Comparison of ENCODE assay signal across 8 cellular contexts in the genomic region with DNA sequence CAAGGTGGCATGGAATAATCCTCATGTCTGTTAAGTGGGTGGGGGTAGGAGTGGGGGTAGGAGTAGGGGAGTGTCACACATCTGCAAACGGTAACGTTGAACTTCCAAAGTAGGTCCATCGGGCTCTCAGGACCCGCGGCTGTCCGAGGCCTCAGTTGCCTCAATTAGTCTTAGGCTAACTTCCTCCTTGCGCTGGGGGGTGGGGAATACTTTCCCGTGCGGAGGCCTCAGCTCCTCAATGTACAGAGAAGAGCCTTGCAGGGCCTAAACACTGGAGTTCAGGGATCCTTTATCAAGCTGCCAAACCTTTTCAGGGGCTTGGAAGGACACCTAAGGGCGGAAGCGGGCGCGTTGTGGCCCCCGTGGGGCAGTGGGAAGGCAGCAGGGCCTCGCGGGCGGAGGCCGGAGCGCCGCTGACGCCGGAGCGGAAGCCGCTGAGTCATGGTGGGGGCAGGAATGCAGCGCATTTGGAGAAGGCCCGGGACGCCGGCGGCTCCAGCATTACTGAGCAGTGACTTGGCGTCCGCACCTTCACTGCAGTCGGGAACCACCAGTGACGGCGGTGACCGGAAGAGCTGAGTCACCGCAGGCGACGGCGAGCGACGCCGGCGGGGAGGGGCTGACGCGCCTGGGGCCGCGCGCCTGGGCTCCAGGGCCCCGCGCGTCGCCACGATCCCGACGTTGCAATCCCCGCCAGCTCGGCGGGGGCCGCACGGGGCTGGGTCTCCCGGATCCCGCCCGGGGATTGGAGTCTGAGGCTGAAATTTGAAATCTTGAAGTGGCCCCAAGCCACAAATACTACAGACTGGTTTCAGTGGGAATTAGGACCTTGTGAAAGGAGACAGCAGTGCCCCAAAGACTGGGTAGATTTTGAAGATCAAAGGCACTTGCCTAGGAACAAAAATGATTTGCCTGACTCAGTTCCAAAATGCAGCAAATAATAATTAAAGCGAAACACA. TPM values are rescaled to one million over a fixed set of nuclear protein-coding genes. Genes with fewer than 3 reads are reported as not detected.
DNase-seq lines count a peak whose midpoint lies in the region; ATAC-seq and TF ChIP-seq lines count a peak whose summit lies in the region.

No MANE protein-coding gene starts in this region.

- H3K4me3 Mint-ChIP-seq in neural crest cell = peak overlapping the region; percentile 85
- peak overlapping the region; percentile 83 to 88 for H3K4me3 Mint-ChIP-seq in stimulated activated naive CD8-positive, alpha-beta T cell treated with anti-CD3 and anti-CD28 coated beads, Interleukin-15, amount 100 ng/mL, for 72 hours

- TF ChIP-seq RAD21 in HCT116 (IDR thresholded peaks at IDR 0.05; ENCODE audit: low read depth) = peak; percentile 50

- H3K9me3 Mint-ChIP-seq in neural crest cell = no peaks in the 10 kb centered on the region
- no peaks in the 10 kb centered on the region for H3K9me3 Mint-ChIP-seq in stimulated activated naive CD8-positive, alpha-beta T cell treated with anti-CD3 and anti-CD28 coated beads, Interleukin-15, amount 100 ng/mL, for 72 hours

- peak overlapping the region; percentile 98 for H3K27ac Mint-ChIP-seq in neural crest cell (ENCODE audit: unreplicated experiment)
- peak overlapping the region; percentile 92 for H3K27ac Mint-ChIP-seq in stimulated activated naive CD8-positive, alpha-beta T cell treated with anti-CD3 and anti-CD28 coated beads, Interleukin-15, amount 100 ng/mL, for 72 hours

- H3K4me3 ChIP-seq in HCT116 (replicated peaks in 1 of 2; ENCODE audit: low read depth in 1 of 2, low read length in 2 of 2) (peak overlapping the region; percentile 34 to 44), MM.1S (ENCODE audit: low read length) (peak overlapping the region; percentile 84), foreskin fibroblast (ENCODE audit: low read depth in 1 of 2, low read length in 2 of 2) (peak overlapping the region; percentile 38 to 62)

- peaks cover 27% of the 10 kb centered on the region for H3K4me1 Mint-ChIP-seq in neural crest cell
- H3K4me1 Mint-ChIP-seq in stimulated activated naive CD8-positive, alpha-beta T cell treated with anti-CD3 and anti-CD28 coated beads, Interleukin-15, amount 100 ng/mL, for 72 hours = peaks cover 39% of the 10 kb centered on the region

- H3K4me1 ChIP-seq in HCT116 (ENCODE audit: control insufficient read depth in 1 of 2, insufficient read depth in 2 of 2, low read length in 2 of 2) (peaks cover 34 to 48% of the 10 kb centered on the region in 2 experiments), MM.1S (ENCODE audit: low read length) (peaks cover 8% of the 10 kb centered on the region)

- TF ChIP-seq CTCF in HCT116 (IDR thresholded peaks at IDR 0.05 in 2 of 3, conservative IDR thresholded peaks at IDR 0.05 in 1 of 3; ENCODE audit: borderline replicate concordance in 1 of 3, insufficient read depth in 1 of 3, low read depth in 2 of 3, low read length in 2 of 3) (no peak), MM.1S (IDR thresholded peaks at IDR 0.05; ENCODE audit: low read length) (no peak), foreskin fibroblast (IDR thresholded peaks at IDR 0.05; ENCODE audit: low read depth, low read length) (no peak), neural crest cell (conservative IDR thresholded peaks at IDR 0.05) (no peak)

- H3K36me3 ChIP-seq in HCT116 (ENCODE audit: control insufficient read depth in 1 of 2, insufficient read depth in 2 of 2, low read length in 2 of 2) (no peaks in the 10 kb centered on the region), MM.1S (replicated peaks; ENCODE audit: insufficient read depth, low read length) (no peaks in the 10 kb centered on the region)

- no peaks in the 10 kb centered on the region for H3K79me2 ChIP-seq in HCT116 (ENCODE audit: insufficient read depth, low read length)
- H3K79me2 ChIP-seq in MM.1S (ENCODE audit: low read length) = no peaks in the 10 kb centered on the region

- intact Hi-C loops in HCT116 (cut with micrococcal nuclease) = loop anchor here (1.0 to 2.0 kb wide), 3 partner anchors 21 to 97 kb away; partner anchors contain the start of genes IPO7, TMEM41B and ZNF143

- H3K27me3 ChIP-seq in HCT116 (ENCODE audit: insufficient read depth, low read length) = no peaks in the 10 kb centered on the region
- H3K27me3 ChIP-seq in MM.1S (replicated peaks; ENCODE audit: insufficient read depth, low read length) = no peaks in the 10 kb centered on the region

- no peaks in the 10 kb centered on the region for H3K36me3 Mint-ChIP-seq in neural crest cell (ENCODE audit: low read depth)

- H3K9ac ChIP-seq in HCT116 (ENCODE audit: low read length) = peak overlapping the region; percentile 69
- H3K9ac ChIP-seq in MM.1S (ENCODE audit: low read length) = peak overlapping the region; percentile 94

- POLR2A ChIA-PET in HCT116 (lab: Charles Lee) = interaction anchor here (0.5 to 3.3 kb wide), 12 partner anchors 8 to 97 kb away, joined by 3 to 12 read pairs (median 4); partner anchors contain the start of genes IPO7, TMEM41B and ZNF143

- CTCF ChIA-PET in HCT116 (lab: Charles Lee) = no interaction called here

- H3K4me2 ChIP-seq in HCT116 (ENCODE audit: low read length) = peak overlapping the region; percentile 70
- H3K4me2 ChIP-seq in MM.1S (ENCODE audit: low read depth, low read length) = peak overlapping the region; percentile 99

- H3K27ac ChIP-seq in HCT116 (ENCODE audit: low read depth, low read length) (peak overlapping the region; percentile 99), MM.1S (ENCODE audit: low read length) (peak overlapping the region; percentile 96)

- TSS peak; percentile 89 for BruUV-seq in HCT116 (replicated peaks; lab: Mats Ljungman, UMichigan)

- H3K9me3 ChIP-seq in HCT116 (ENCODE audit: control insufficient read depth in 1 of 2, insufficient read depth in 1 of 2, low read depth in 1 of 2, low read length in 2 of 2) = no peaks in the 10 kb centered on the region
- H3K9me3 ChIP-seq in MM.1S (replicated peaks; ENCODE audit: insufficient read depth, low read length) = no peaks in the 10 kb centered on the region

- H2AFZ ChIP-seq in HCT116 (ENCODE audit: low read depth, low read length, poor library complexity, severe bottlenecking) (no peak overlapping the region), MM.1S (ENCODE audit: low read length) (peak overlapping the region; percentile 100)

- DNase-seq in GF-D8 (lab: John Stamatoyannopoulos, UW) (peak; percentile 66), HCT116 (ENCODE audit: low read depth, low spot score) (peak; percentile 97), MM.1S (peak; percentile 92), SHP77 treated with DMSO at 0.1 percent for 48 hours (lab: John Stamatoyannopoulos, UW) (peak; percentile 43), activated gamma-delta T cell (lab: John Stamatoyannopoulos, UW) (peak; percentile 77), foreskin fibroblast (peak; percentile 99), neural crest cell (ENCODE audit: low read depth, low spot score) (peak; percentile 71)
- DNase-seq in stimulated activated naive CD8-positive, alpha-beta T cell treated with anti-CD3 and anti-CD28 coated beads, Interleukin-15, amount 100 ng/mL, for 72 hours = peak; percentile 73 to 86

- H3K9me2 ChIP-seq in HCT116 (ENCODE audit: insufficient read depth) (no peaks in the 10 kb centered on the region), MM.1S (replicated peaks; ENCODE audit: insufficient read depth, low read length) (no peaks in the 10 kb centered on the region)

- ATAC-seq in HCT116 = peak; percentile 88
- ATAC-seq in stimulated activated naive CD8-positive, alpha-beta T cell treated with anti-CD3 and anti-CD28 coated beads, Interleukin-15, amount 100 ng/mL, for 72 hours = peak; percentile 95

- H3K27me3 Mint-ChIP-seq in neural crest cell (ENCODE audit: low read depth) = no peaks in the 10 kb centered on the region
- no peaks in the 10 kb centered on the region for H3K27me3 Mint-ChIP-seq in stimulated activated naive CD8-positive, alpha-beta T cell treated with anti-CD3 and anti-CD28 coated beads, Interleukin-15, amount 100 ng/mL, for 72 hours

- TF ChIP-seq POLR2A in HCT116 (IDR thresholded peaks at IDR 0.05; ENCODE audit: borderline replicate concordance, extremely low read depth, insufficient read depth, insufficient read length) = peak; percentile 8

- H3F3A ChIP-seq in MM.1S (ENCODE audit: insufficient read depth, low read length) = peaks cover 23% of the 10 kb centered on the region

- RAD21 ChIA-PET in HCT116 (lab: Charles Lee; ENCODE audit: low non-redundant PET in 1 of 2, low total read pairs in 2 of 2, uncharacterized antibody in 2 of 2, unreplicated experiment in 2 of 2) = interaction anchor here in 1 of 2 experiments (0.7 kb wide), 1 partner anchor 201 kb away, joined by 4 read pairs; no protein-coding TSS in a partner anchor

- H4K20me1 ChIP-seq in HCT116 (ENCODE audit: insufficient read depth) (no peaks in the 10 kb centered on the region), MM.1S (ENCODE audit: insufficient read depth, low read length) (no peaks in the 10 kb centered on the region)

TF ChIP-seq in HCT116, 20 proteins besides CTCF, POLR2A, EP300 and RAD21 (continues in another document):
- TF ChIP-seq ZFX (IDR thresholded peaks at IDR 0.05) (peak; percentile 80), SRF (IDR thresholded peaks at IDR 0.05; ENCODE audit: low read depth) (peak; percentile 88), FOSL1 (IDR thresholded peaks at IDR 0.05; ENCODE audit: low read depth) (peak; percentile 96), CBX3 (IDR thresholded peaks at IDR 0.05; ENCODE audit: low read depth) (peak; percentile 95), ELF1 (IDR thresholded peaks at IDR 0.05; ENCODE audit: borderline replicate concordance, low read depth) (no peak; the same call in 1 of the 2 replicates), CEBPB (IDR thresholded peaks at IDR 0.05; ENCODE audit: low read depth) (peak; percentile 60; the same call in 1 of the 2 replicates)
- TF ChIP-seq, protein P1, sequence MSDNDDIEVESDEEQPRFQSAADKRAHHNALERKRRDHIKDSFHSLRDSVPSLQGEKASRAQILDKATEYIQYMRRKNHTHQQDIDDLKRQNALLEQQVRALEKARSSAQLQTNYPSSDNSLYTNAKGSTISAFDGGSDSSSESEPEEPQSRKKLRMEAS (IDR thresholded peaks at IDR 0.05) = peak; percentile 83

RNA-seq across cellular contexts. Expression of gene IPO7, which starts 20.2 kb away (rescaled TPM):
- total RNA-seq in HCT116 (2021; ENCODE audit: unreplicated experiment) = 186 TPM
- polyA plus RNA-seq in HCT116 (2012) = 44.5 and 54.6 TPM in 2 replicates
- total RNA-seq in neural crest cell = 199 and 223 TPM in 2 replicates

RNA-seq across cellular contexts. Expression of gene TMEM41B, which starts 49.8 kb away (rescaled TPM):
- total RNA-seq in HCT116 (2021; ENCODE audit: unreplicated experiment) (67.2 TPM), neural crest cell (33.4 and 36.9 TPM in 2 replicates)
- polyA plus RNA-seq in HCT116 (2012) = 27.0 and 29.1 TPM in 2 replicates

Comparison
In these comparisons a context has a peak if more than half of its experiments do, and no peak if none do; other contexts are left out.
1. Peak in every context shown above with its lines: DNase-seq, ATAC-seq, H3K4me3 ChIP-seq and H3K27ac ChIP-seq.
2. DNase-seq: peak in every context shown above with its lines; median percentile 99 in foreskin fibroblast; 97 in HCT116; 92 in MM.1S; 80 in stimulated activated naive CD8-positive, alpha-beta T cell treated with anti-CD3 and anti-CD28 coated beads, Interleukin-15, amount 100 ng/mL, for 72 hours; 77 in activated gamma-delta T cell; 71 in neural crest cell; 66 in GF-D8; 43 in SHP77 treated with DMSO at 0.1 percent for 48 hours.